ENCODE assay signal across 8 cellular contexts in the genomic region with DNA sequence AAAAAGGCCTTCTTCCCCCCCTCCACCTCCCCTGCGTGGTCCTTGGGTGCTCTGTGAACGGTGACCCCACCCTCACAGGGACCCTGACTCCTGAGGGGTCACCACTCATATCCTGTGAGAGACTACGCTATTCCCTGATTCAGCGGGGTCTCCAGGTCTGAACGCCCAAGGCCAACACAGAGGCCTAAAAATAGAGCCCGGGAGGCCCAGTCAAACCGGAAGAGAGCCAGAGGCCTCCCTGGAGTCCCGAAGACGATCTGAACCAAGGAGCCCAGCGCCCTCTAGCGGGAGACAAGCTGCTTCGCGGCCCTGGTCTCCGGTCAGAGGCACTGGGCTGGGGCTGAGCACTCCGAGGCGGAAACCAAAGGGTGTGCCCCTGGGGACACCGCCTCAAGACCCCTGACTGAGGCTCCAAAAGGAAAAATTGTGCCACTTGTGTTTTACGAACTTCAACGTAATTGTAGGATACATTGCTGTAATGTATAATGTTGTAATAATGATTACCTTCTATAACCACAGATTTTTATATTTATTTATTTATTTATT. TPM values are rescaled to one million over a fixed set of nuclear protein-coding genes. Genes with fewer than 3 reads are reported as not detected.
DNase-seq lines count a peak whose midpoint lies in the region; ATAC-seq and TF ChIP-seq lines count a peak whose summit lies in the region.

No MANE protein-coding gene starts in this region.

- peaks cover 15% of the 10 kb centered on the region for H3K4me1 Mint-ChIP-seq in T-helper 2 cell treated with Interferon-gamma antibody and Interleukin-4, amounts not matched to agents 5 μg/mL and 100 μg/mL, for 36 hours (ENCODE audit: low read depth)

- peak; percentile 80 for DNase-seq in NCI-H2029 (lab: John Stamatoyannopoulos, UW)
- DNase-seq in T-helper 2 cell treated with Interferon-gamma antibody and Interleukin-4, amounts not matched to agents 5 μg/mL and 100 μg/mL, for 36 hours (ENCODE audit: low spot score): peak; percentile 91
- peak; percentile 71 to 98 for DNase-seq in ascending aorta (ENCODE audit: low spot score in 2 of 2)
- DNase-seq in hippocampal formation (lab: John Stamatoyannopoulos, UW): peak; percentile 89 to 92
- peak; percentile 98 for DNase-seq in sciatic nerve (ENCODE audit: low spot score)

- peak; percentile 93 for ATAC-seq in GM18517 (IDR thresholded peaks at IDR 0.05; ENCODE audit: unreplicated experiment)
- ATAC-seq in HG03045 (IDR thresholded peaks at IDR 0.05; ENCODE audit: unreplicated experiment): peak; percentile 96
- peak; percentile 97 for ATAC-seq in sciatic nerve

- peak overlapping the region in 1 of 2 donors; percentile 33 for H3K4me3 ChIP-seq in ascending aorta

- no peaks in the 10 kb centered on the region for H3K36me3 ChIP-seq in ascending aorta

- H3K4me1 ChIP-seq in ascending aorta: no peaks in the 10 kb centered on the region

- H3K27ac ChIP-seq in 22Rv1 (no peak overlapping the region), ascending aorta (peak overlapping the region; percentile 55 to 64)

- no peaks in the 10 kb centered on the region for H3K27me3 ChIP-seq in ascending aorta

- H3K9me3 Mint-ChIP-seq in T-helper 2 cell treated with Interferon-gamma antibody and Interleukin-4, amounts not matched to agents 5 μg/mL and 100 μg/mL, for 36 hours: no peaks in the 10 kb centered on the region

- no peaks in the 10 kb centered on the region for H3K9me3 ChIP-seq in ascending aorta

- peak; percentile 99 for TF ChIP-seq CTCF in 22Rv1 (IDR thresholded peaks at IDR 0.05)
- peak; percentile 93 to 97 (median 93) for TF ChIP-seq CTCF in ascending aorta (IDR thresholded peaks at IDR 0.05)

- H3K36me3 Mint-ChIP-seq in T-helper 2 cell treated with Interferon-gamma antibody and Interleukin-4, amounts not matched to agents 5 μg/mL and 100 μg/mL, for 36 hours (ENCODE audit: low read depth): no peaks in the 10 kb centered on the region

- H3K27me3 Mint-ChIP-seq in T-helper 2 cell treated with Interferon-gamma antibody and Interleukin-4, amounts not matched to agents 5 μg/mL and 100 μg/mL, for 36 hours (ENCODE audit: low read depth): peaks cover 3% of the 10 kb centered on the region

- H3K27ac Mint-ChIP-seq in T-helper 2 cell treated with Interferon-gamma antibody and Interleukin-4, amounts not matched to agents 5 μg/mL and 100 μg/mL, for 36 hours: peak overlapping the region; percentile 86

- H3K4me3 Mint-ChIP-seq in T-helper 2 cell treated with Interferon-gamma antibody and Interleukin-4, amounts not matched to agents 5 μg/mL and 100 μg/mL, for 36 hours: peak overlapping the region; percentile 54

- intact Hi-C loops in ascending aorta (cut with DNase I): loop anchor here (1.0 to 5.0 kb wide), 3 partner anchors 89 to 281 kb away; a partner anchor contains a TSS
- intact Hi-C loops in sciatic nerve (cut with DNase I): loop anchor here (5.0 kb wide), 1 partner anchor 191 kb away; no protein-coding TSS in a partner anchor

RNA-seq across cellular contexts. Expression of a gene that starts 42.4 kb away (rescaled TPM):
- total RNA-seq in ascending aorta: 26.5 TPM
- 12.5 TPM for total RNA-seq in sciatic nerve
